In the genomic region with DNA sequence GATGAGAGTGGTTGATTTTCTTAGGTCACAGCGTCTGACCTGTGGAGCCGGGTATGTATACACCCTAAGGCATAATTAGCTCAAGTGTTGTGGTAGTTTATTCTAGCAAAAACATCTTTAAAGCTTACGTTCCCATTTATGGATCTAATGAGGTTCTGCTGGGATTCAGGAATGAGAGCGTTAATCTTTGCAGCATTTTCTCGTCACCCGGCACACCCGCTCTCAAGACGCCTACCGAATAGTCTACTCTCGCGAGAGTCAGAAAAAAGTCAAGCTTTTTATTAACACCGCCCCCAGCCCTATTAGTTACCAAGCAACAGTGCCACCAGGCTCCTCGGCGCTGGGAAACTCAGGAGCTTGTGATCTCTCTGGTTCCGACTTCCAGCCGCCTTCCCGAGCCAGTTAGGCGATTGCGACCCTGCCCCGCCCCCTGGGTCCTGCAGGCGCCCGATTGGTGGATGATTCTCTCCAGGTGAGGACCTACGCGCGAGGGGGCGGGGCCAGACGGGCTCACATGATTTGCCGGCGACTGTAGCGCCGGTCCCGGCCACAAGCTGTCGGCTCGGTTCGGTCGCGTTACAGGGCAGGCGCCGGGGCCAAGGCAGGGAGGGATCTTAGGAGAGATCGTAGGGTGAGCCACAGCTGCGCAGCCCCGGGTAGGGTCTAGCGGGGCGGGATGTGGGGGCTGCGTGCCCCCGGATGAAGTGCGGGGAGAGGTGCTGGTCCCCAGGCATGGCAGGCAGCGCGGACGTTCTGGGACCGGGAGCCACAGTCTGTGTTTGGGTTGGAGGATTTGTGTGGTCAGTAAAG, we compare ENCODE assay signal across 1 cellular context.
TF ChIP-seq lines count a peak whose summit lies in the region.

PFKFB2 (plus strand) TSS at position 540 of the 810 bp plus-strand sequence. CDS start 1,443 bp downstream, outside the sequence.

TF ChIP-seq in K562, 482 proteins besides CTCF, POLR2A, EP300 and RAD21 (continued from another document and continues in another):
- TF ChIP-seq AFF1 (IDR thresholded peaks at IDR 0.05; ENCODE audit: low read depth in 1 of 2, partially characterized antibody in 2 of 2) (peak in 1 of 2 experiments; percentile 54), TEAD1 (CRISPR knock-in tag; IDR thresholded peaks at IDR 0.05) (peak in 1 of 2 experiments; percentile 28; a peak in 2 of 4 replicates), MCM7 (IDR thresholded peaks at IDR 0.05) (no peak), NONO (IDR thresholded peaks at IDR 0.05; ENCODE audit: low read depth in 2 of 2, low read length in 1 of 2) (peak in 1 of 2 experiments; percentile 55; a peak in 2 of 4 replicates), BCL6 (CRISPR knock-in tag; IDR thresholded peaks at IDR 0.05) (no peak), ARID4B (CRISPR knock-in tag; IDR thresholded peaks at IDR 0.05) (no peak), THRB (CRISPR knock-in tag; conservative IDR thresholded peaks at IDR 0.05) (0 out of 2 replicates have a peak, but pooled peaks have one; percentile 67), EP400 (IDR thresholded peaks at IDR 0.05) (peak; percentile 70), ZFP91 (CRISPR knock-in tag; IDR thresholded peaks at IDR 0.05) (no peak), TCFL5 (CRISPR knock-in tag; conservative IDR thresholded peaks at IDR 0.05) (no peak), PHB (CRISPR knock-in tag; IDR thresholded peaks at IDR 0.05) (peak; percentile 94; the same call in 1 of the 2 replicates), BCOR (IDR thresholded peaks at IDR 0.05) (peak; percentile 62), STAT6 (CRISPR knock-in tag; IDR thresholded peaks at IDR 0.05) (peak; percentile 58; the same call in 1 of the 2 replicates), YY1 (IDR thresholded peaks at IDR 0.05; ENCODE audit: borderline replicate concordance in 1 of 3, control insufficient read depth in 1 of 3, extremely low read depth in 1 of 3, insufficient read depth in 3 of 3, insufficient read length in 1 of 3, insufficient replicate concordance in 2 of 3, low read depth in 1 of 3, low read length in 2 of 3) (peak in 2 of 3 experiments; percentile 65 to 68), ETS2 (tag; IDR thresholded peaks at IDR 0.05; ENCODE audit: borderline replicate concordance, poor library complexity, severe bottlenecking) (no peak), ZNF263 (CRISPR knock-in tag; IDR thresholded peaks at IDR 0.05; ENCODE audit: borderline replicate concordance) (no peak), SUPT5H (IDR thresholded peaks at IDR 0.05) (peak; percentile 97), ZNF224 (CRISPR knock-in tag; IDR thresholded peaks at IDR 0.05) (no peak), BRD9 (IDR thresholded peaks at IDR 0.05; ENCODE audit: low read depth, partially characterized antibody) (peak; percentile 45), FOXP1 (CRISPR knock-in tag; IDR thresholded peaks at IDR 0.05) (no peak), CREB1 (IDR thresholded peaks at IDR 0.05) (peak; percentile 84), CREB1 (CRISPR knock-in tag; IDR thresholded peaks at IDR 0.05) (peak; percentile 82; the same call in 1 of the 2 replicates), SP2 (IDR thresholded peaks at IDR 0.05; ENCODE audit: extremely low read depth, low read depth, low read length, poor library complexity, severe bottlenecking) (no peak)
- TF ChIP-seq, protein P1, sequence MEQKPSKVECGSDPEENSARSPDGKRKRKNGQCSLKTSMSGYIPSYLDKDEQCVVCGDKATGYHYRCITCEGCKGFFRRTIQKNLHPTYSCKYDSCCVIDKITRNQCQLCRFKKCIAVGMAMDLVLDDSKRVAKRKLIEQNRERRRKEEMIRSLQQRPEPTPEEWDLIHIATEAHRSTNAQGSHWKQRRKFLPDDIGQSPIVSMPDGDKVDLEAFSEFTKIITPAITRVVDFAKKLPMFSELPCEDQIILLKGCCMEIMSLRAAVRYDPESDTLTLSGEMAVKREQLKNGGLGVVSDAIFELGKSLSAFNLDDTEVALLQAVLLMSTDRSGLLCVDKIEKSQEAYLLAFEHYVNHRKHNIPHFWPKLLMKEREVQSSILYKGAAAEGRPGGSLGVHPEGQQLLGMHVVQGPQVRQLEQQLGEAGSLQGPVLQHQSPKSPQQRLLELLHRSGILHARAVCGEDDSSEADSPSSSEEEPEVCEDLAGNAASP (IDR thresholded peaks at IDR 0.05) = no peak
- TF ChIP-seq, protein P2, sequence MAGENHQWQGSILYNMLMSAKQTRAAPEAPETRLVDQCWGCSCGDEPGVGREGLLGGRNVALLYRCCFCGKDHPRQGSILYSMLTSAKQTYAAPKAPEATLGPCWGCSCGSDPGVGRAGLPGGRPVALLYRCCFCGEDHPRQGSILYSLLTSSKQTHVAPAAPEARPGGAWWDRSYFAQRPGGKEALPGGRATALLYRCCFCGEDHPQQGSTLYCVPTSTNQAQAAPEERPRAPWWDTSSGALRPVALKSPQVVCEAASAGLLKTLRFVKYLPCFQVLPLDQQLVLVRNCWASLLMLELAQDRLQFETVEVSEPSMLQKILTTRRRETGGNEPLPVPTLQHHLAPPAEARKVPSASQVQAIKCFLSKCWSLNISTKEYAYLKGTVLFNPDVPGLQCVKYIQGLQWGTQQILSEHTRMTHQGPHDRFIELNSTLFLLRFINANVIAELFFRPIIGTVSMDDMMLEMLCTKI (IDR thresholded peaks at IDR 0.05; ENCODE audit: partially characterized antibody) = no peak
- TF ChIP-seq, protein P3, sequence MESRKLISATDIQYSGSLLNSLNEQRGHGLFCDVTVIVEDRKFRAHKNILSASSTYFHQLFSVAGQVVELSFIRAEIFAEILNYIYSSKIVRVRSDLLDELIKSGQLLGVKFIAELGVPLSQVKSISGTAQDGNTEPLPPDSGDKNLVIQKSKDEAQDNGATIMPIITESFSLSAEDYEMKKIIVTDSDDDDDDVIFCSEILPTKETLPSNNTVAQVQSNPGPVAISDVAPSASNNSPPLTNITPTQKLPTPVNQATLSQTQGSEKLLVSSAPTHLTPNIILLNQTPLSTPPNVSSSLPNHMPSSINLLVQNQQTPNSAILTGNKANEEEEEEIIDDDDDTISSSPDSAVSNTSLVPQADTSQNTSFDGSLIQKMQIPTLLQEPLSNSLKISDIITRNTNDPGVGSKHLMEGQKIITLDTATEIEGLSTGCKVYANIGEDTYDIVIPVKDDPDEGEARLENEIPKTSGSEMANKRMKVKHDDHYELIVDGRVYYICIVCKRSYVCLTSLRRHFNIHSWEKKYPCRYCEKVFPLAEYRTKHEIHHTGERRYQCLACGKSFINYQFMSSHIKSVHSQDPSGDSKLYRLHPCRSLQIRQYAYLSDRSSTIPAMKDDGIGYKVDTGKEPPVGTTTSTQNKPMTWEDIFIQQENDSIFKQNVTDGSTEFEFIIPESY (CRISPR knock-in tag; IDR thresholded peaks at IDR 0.05) = peak; percentile 31; the same call in 1 of the 2 replicates
- TF ChIP-seq, protein P4, sequence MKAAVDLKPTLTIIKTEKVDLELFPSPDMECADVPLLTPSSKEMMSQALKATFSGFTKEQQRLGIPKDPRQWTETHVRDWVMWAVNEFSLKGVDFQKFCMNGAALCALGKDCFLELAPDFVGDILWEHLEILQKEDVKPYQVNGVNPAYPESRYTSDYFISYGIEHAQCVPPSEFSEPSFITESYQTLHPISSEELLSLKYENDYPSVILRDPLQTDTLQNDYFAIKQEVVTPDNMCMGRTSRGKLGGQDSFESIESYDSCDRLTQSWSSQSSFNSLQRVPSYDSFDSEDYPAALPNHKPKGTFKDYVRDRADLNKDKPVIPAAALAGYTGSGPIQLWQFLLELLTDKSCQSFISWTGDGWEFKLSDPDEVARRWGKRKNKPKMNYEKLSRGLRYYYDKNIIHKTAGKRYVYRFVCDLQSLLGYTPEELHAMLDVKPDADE (conservative IDR thresholded peaks at IDR 0.05; ENCODE audit: control insufficient read depth, low read depth, low read length) = peak; percentile 74; the same call in 1 of the 2 replicates
